ENCODE assay signal across 16 cellular contexts in the genomic region with DNA sequence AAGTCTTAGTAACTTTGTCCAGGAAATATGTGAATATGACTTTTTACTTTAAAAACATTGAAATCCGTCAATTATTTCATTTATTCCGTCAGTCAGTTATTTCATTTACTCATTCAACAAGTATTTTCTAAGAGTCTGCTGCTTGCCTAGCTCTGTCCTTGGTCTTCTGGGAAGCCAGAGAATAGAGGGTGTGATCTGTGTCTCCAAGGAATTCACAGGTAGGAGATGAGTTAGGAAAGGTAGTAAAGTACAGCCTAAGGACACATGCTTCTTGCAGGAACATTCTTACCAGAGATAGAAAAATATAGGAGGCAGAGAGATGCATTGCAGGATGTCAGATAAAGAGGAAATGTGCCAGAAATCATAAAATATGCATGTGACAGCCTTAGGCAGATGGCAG. TPM values are rescaled to one million over a fixed set of nuclear protein-coding genes. Genes with fewer than 3 reads are reported as not detected.
DNase-seq lines count a peak whose midpoint lies in the region; ATAC-seq, FAIRE-seq and TF ChIP-seq lines count a peak whose summit lies in the region.
"Had no signal": no experiment of that assay in that cellular context is flagged by ENCODE, and none has a peak within 500 bp of the region (broad histone marks: within the 10 kb centered on the region; RNA-seq: fewer than 3 reads in every experiment).

No MANE protein-coding gene starts in this region.

- H2AFZ ChIP-seq in IMR-90 (replicated peaks; ENCODE audit: low read length, poor library complexity) (no peak overlapping the region), K562 (ENCODE audit: low read depth, low read length) (no peak overlapping the region), neural cell (ENCODE audit: low read depth, low read length) (no peak overlapping the region)

- H4K5ac ChIP-seq in IMR-90 (ENCODE audit: low read depth, low read length), result no peak overlapping the region

- H3K36me3 ChIP-seq in IMR-90 (ENCODE audit: control insufficient read depth, insufficient read depth, low read length), result no peaks in the 10 kb centered on the region
- H3K36me3 ChIP-seq in K562 (ENCODE audit: control insufficient read depth, insufficient read depth, low read length), result no peaks in the 10 kb centered on the region; the same call in 2 of the 3 replicates
- H3K36me3 ChIP-seq in neural cell (ENCODE audit: insufficient read depth, low read length), result no peaks in the 10 kb centered on the region
- H3K36me3 ChIP-seq: BE2C had no signal

- H3K9me2 ChIP-seq in neural cell (ENCODE audit: insufficient read depth, low read length), result no peaks in the 10 kb centered on the region

- H3K4me3 Mint-ChIP-seq in Calu3 (ENCODE audit: low read depth, unreplicated experiment), result peak overlapping the region; percentile 95
- H3K4me3 Mint-ChIP-seq: CD4-positive, alpha-beta T cell had no signal

- TF ChIP-seq EP300 in K562 (IDR thresholded peaks at IDR 0.05; ENCODE audit: low read length) (no peak), neural cell (conservative IDR thresholded peaks at IDR 0.05; ENCODE audit: poor library complexity, severe bottlenecking) (no peak)

- no peak overlapping the region for H2BK15ac ChIP-seq in IMR-90 (ENCODE audit: low read depth, low read length)

- no peak overlapping the region for H4K91ac ChIP-seq in IMR-90 (ENCODE audit: insufficient read depth, low read depth, low read length)

- peaks cover 28% of the 10 kb centered on the region for H3K79me2 ChIP-seq in K562 (ENCODE audit: control insufficient read depth, insufficient read depth, low read length)
- H3K79me2 ChIP-seq in neural cell (replicated peaks; ENCODE audit: insufficient read depth, low read length), result peaks cover 74% of the 10 kb centered on the region

- H2AK9ac ChIP-seq in IMR-90 (replicated peaks; ENCODE audit: low read depth, low read length, poor library complexity), result no peak overlapping the region

- H3K27me3 Mint-ChIP-seq in Calu3 (ENCODE audit: unreplicated experiment), result no peaks in the 10 kb centered on the region

- TF ChIP-seq POLR2A in IMR-90 (IDR thresholded peaks at IDR 0.05; ENCODE audit: low read depth, low read length), result no peak
- TF ChIP-seq POLR2A in K562 (conservative IDR thresholded peaks at IDR 0.05), result no peak

- no peak for FAIRE-seq in K562 (lab: Jason Lieb, UNC)

- H4K8ac ChIP-seq in IMR-90 (ENCODE audit: low read depth in 2 of 2, low read length in 2 of 2), result no peak overlapping the region

- peaks cover 2% of the 10 kb centered on the region for H3K27me3 ChIP-seq in IMR-90 (ENCODE audit: control insufficient read depth, insufficient read depth, low read length)
- no peaks in the 10 kb centered on the region for H3K27me3 ChIP-seq in K562 (ENCODE audit: control insufficient read depth in 2 of 2, insufficient read depth in 2 of 2, low read length in 2 of 2)
- no peaks in the 10 kb centered on the region for H3K27me3 ChIP-seq in neural cell (ENCODE audit: insufficient read depth, low read depth, low read length)
- H3K27me3 ChIP-seq: BE2C had no signal

- POLR2A ChIA-PET in IMR-90 (lab: Charles Lee; ENCODE audit: unreplicated experiment), result no interaction called here
- POLR2A ChIA-PET in K562 (lab: Yijun Ruan, JAX), result interaction anchor here (5.3 kb wide), 1 partner anchor 10 kb away, joined by 34 read pairs; no protein-coding TSS in a partner anchor

- no peaks in the 10 kb centered on the region for H4K20me1 ChIP-seq in IMR-90 (ENCODE audit: insufficient read depth, low read length)
- no peaks in the 10 kb centered on the region for H4K20me1 ChIP-seq in K562 (replicated peaks; ENCODE audit: control insufficient read depth, insufficient read depth, low read length)
- no peaks in the 10 kb centered on the region for H4K20me1 ChIP-seq in neural cell (ENCODE audit: insufficient read depth)

- H3K18ac ChIP-seq in IMR-90 (ENCODE audit: low read depth, low read length), result no peak overlapping the region

- H3K4me3 ChIP-seq in IMR-90 (ENCODE audit: insufficient read depth, low read depth, low read length) (no peak overlapping the region), K562 (no peak overlapping the region), neural cell (ENCODE audit: low read length) (peak overlapping the region; percentile 82)

- H2BK120ac ChIP-seq in IMR-90 (ENCODE audit: low read depth, low read length), result 0 out of 2 replicates have a peak overlapping the region, but pooled peaks have one; percentile 1

- CTCF ChIA-PET in Calu3 (lab: Charles Lee) (interaction anchor here (0.8 to 1.2 kb wide), 3 partner anchors 12 to 38 kb away, joined by 3 read pairs; no protein-coding TSS in a partner anchor), IMR-90 (lab: Yijun Ruan, JAX) (no interaction called here), K562 (lab: Yijun Ruan, JAX; ENCODE audit: low intra/inter-chr PET ratio) (no interaction called here)

- H3K4ac ChIP-seq in IMR-90 (ENCODE audit: low read depth, low read length), result no peak overlapping the region

- TF ChIP-seq CTCF in Calu3 (IDR thresholded peaks at IDR 0.05; ENCODE audit: unreplicated experiment), result no peak
- no peak for TF ChIP-seq CTCF in IMR-90 (conservative IDR thresholded peaks at IDR 0.05; ENCODE audit: low read depth, low read length)
- TF ChIP-seq CTCF in K562 (IDR thresholded peaks at IDR 0.05 in 2 of 3, conservative IDR thresholded peaks at IDR 0.05 in 1 of 3; ENCODE audit: insufficient read depth in 2 of 3, low read depth in 1 of 3, low read length in 3 of 3), result no peak
- no peak for TF ChIP-seq CTCF in neural cell (IDR thresholded peaks at IDR 0.05; ENCODE audit: poor library complexity, severe bottlenecking)

- H3K79me1 ChIP-seq in IMR-90 (ENCODE audit: low read depth in 1 of 2, low read length in 2 of 2), result no peaks in the 10 kb centered on the region; a peak in 1 of 4 replicates

- WGBS in IMR-90 (ENCODE audit: extremely low coverage in 2 of 2, insufficient read length in 1 of 2), 2 experiments, result no CpG with 5 or more reads among the region's 2 CpGs
- 40% methylated on average over 2 of the region's 2 CpGs for WGBS in K562 (ENCODE audit: insufficient coverage, low coverage, missing lambda C conversion rate)

- H3K23ac ChIP-seq in IMR-90 (ENCODE audit: low read depth, low read length), result no peak overlapping the region

- H3K9me3 Mint-ChIP-seq in Calu3 (ENCODE audit: low read depth, unreplicated experiment), result no peaks in the 10 kb centered on the region
- H3K9me3 Mint-ChIP-seq: CD4-positive, alpha-beta T cell had no signal

- peaks cover 26% of the 10 kb centered on the region for H3K36me3 Mint-ChIP-seq in Calu3 (ENCODE audit: insufficient read depth, unreplicated experiment)

- in situ Hi-C loops in IMR-90 (cut with MboI; ENCODE audit: low sequenced_read_pairs), result no loop called here
- in situ Hi-C loops in K562 (cut with MboI), result no loop called here

- H3K9ac ChIP-seq in IMR-90 (ENCODE audit: low read depth, low read length), result no peak overlapping the region
- no peak overlapping the region; a peak in 1 of 4 replicates for H3K9ac ChIP-seq in K562 (ENCODE audit: insufficient read depth in 1 of 2, low read depth in 2 of 2, low read length in 2 of 2)
- no peak overlapping the region for H3K9ac ChIP-seq in neural cell (ENCODE audit: low read length)

- H3K9me3 ChIP-seq in IMR-90 (ENCODE audit: control insufficient read depth, insufficient read depth, low read length) (no peaks in the 10 kb centered on the region), K562 (replicated peaks; ENCODE audit: control insufficient read depth, insufficient read depth, low read depth, low read length) (no peaks in the 10 kb centered on the region), neural cell (ENCODE audit: low read length) (no peaks in the 10 kb centered on the region)
- H3K9me3 ChIP-seq: BE2C had no signal

- intact Hi-C loops in Calu3 (cut with micrococcal nuclease; ENCODE audit: unreplicated experiment) (loop anchor here (2.0 kb wide), 2 partner anchors 36 to 64 kb away; no protein-coding TSS in a partner anchor), IMR-90 (cut with micrococcal nuclease) (no loop called here), K562 (cut with micrococcal nuclease) (no loop called here), head of caudate nucleus (cut with DNase I) (no loop called here)

- BruUV-seq in Calu3 (replicated peaks; lab: Mats Ljungman, UMichigan) (no TSS peak), IMR-90 (replicated peaks; lab: Mats Ljungman, UMichigan) (no TSS peak), K562 (replicated peaks; lab: Mats Ljungman, UMichigan) (no TSS peak)

- peaks cover 6% of the 10 kb centered on the region; the same call in 1 of the 2 replicates for H3K4me1 ChIP-seq in IMR-90 (ENCODE audit: control insufficient read depth, insufficient read depth, low read length)
- H3K4me1 ChIP-seq in K562 (replicated peaks in 1 of 2; ENCODE audit: control insufficient read depth in 2 of 2, insufficient read depth in 2 of 2, low read length in 2 of 2), result peaks cover 14 to 19% of the 10 kb centered on the region in 2 experiments; a peak in 4 of 5 replicates
- H3K4me1 ChIP-seq: BE2C had no signal

- H3F3A ChIP-seq in neural cell (ENCODE audit: insufficient read depth, low read length, poor library complexity, severe bottlenecking), result no peaks in the 10 kb centered on the region

- H3K9me1 ChIP-seq in IMR-90 (ENCODE audit: insufficient read depth, low read length), result peaks cover 4% of the 10 kb centered on the region
- H3K9me1 ChIP-seq in K562 (ENCODE audit: control insufficient read depth, insufficient read depth, low read length), result no peaks in the 10 kb centered on the region

- no peak overlapping the region for H2BK5ac ChIP-seq in IMR-90 (ENCODE audit: low read depth, low read length, poor library complexity, severe bottlenecking)

- TF ChIP-seq RAD21 in IMR-90 (IDR thresholded peaks at IDR 0.05; ENCODE audit: low read length) (no peak), K562 (CRISPR knock-in tag; conservative IDR thresholded peaks at IDR 0.05 in 1 of 2, IDR thresholded peaks at IDR 0.05 in 1 of 2) (no peak), neural cell (conservative IDR thresholded peaks at IDR 0.05) (no peak)

- dilution Hi-C loops in IMR-90 (cut with HindIII; ENCODE audit: low sequenced_read_pairs, unreplicated experiment), result no loop called here

- H2BK20ac ChIP-seq in IMR-90 (ENCODE audit: low read depth, low read length), result no peak overlapping the region

- H2AK5ac ChIP-seq in IMR-90 (ENCODE audit: low read depth, low read length), result no peak overlapping the region

- no peak overlapping the region for H3K56ac ChIP-seq in IMR-90 (ENCODE audit: extremely low read depth, insufficient read depth, low read length)

- H3K4me2 ChIP-seq in IMR-90 (ENCODE audit: low read depth, low read length) (no peak overlapping the region), K562 (ENCODE audit: insufficient read depth, low read length) (no peak overlapping the region), neural cell (ENCODE audit: low read length) (peak overlapping the region; percentile 57)

- H3K14ac ChIP-seq in IMR-90 (replicated peaks; ENCODE audit: low read depth, low read length), result no peak overlapping the region

- H3K27ac Mint-ChIP-seq in Calu3 (ENCODE audit: unreplicated experiment), result peak overlapping the region; percentile 93
- H3K27ac Mint-ChIP-seq: CD4-positive, alpha-beta T cell had no signal

- ATAC-seq in IMR-90 (ENCODE audit: low read depth), result no peak
- ATAC-seq in K562, result no peak
- ATAC-seq in GM21529 (IDR thresholded peaks at IDR 0.05; ENCODE audit: unreplicated experiment), result no peak
- ATAC-seq: Panc1 had no signal

- H3K27ac ChIP-seq in IMR-90 (ENCODE audit: insufficient read depth, low read length) (no peak overlapping the region), K562 (ENCODE audit: extremely low read depth, low read depth, low read length) (no peak overlapping the region), neural cell (ENCODE audit: low read length) (no peak overlapping the region)

- H3K4me1 Mint-ChIP-seq in Calu3 (ENCODE audit: low read depth, unreplicated experiment), result peaks cover 44% of the 10 kb centered on the region

- DNase-seq in Calu3, result no peak
- DNase-seq in IMR-90, result no peak
- DNase-seq in K562 (ENCODE audit: extremely low read depth in 1 of 4, low spot score in 3 of 4), result no peak
- no peak for DNase-seq in head of caudate nucleus
- DNase-seq in NCI-H1436 treated with DMSO at 0.1 percent for 48 hours (lab: John Stamatoyannopoulos, UW), result no peak
- DNase-seq: BE2C; CD4-positive, alpha-beta T cell; DMS79; Kasumi-1; NCI-H1105 treated with DMSO at 0.1 percent for 48 hours; NCI-H2029 treated with DMSO at 0.1 percent for 48 hours; NCI-H774; SHP77 had no signal

RNA-seq across cellular contexts. Expression of gene SH3BGRL2, which starts 3.4 kb away (rescaled TPM):
- 44.3 and 46.1 TPM in 2 replicates for total RNA-seq in Calu3 (2022)
- total RNA-seq in IMR-90 (2012; rRNA removed), result 5.6 and 9.7 TPM in 2 replicates
- 1.7 and 2.4 TPM in 2 replicates for polyA plus RNA-seq in IMR-90 (2012; rRNA removed)
- polyA plus RNA-seq in IMR-90 (2012; cell fraction: cytosol; rRNA removed), result 0.53 and 0.80 TPM in 2 replicates
- 0.22 and 1.4 TPM in 2 replicates for polyA plus RNA-seq in IMR-90 (2012; cell fraction: nucleus; rRNA removed; ENCODE audit: low replicate concordance)
- 1.8 and 7.8 TPM in 2 replicates for total RNA-seq in K562 (2011; cell fraction: chromatin; rRNA removed; ENCODE audit: low replicate concordance)
- 1.3 and 2.1 TPM in 2 replicates for total RNA-seq in K562 (2011; cell fraction: nucleolus; rRNA removed)
- 5.4 and 8.2 TPM in 2 replicates for total RNA-seq in K562 (2011; cell fraction: nucleoplasm; rRNA removed)
- 7.3 and 8.0 TPM in 2 replicates for total RNA-seq in K562 (2014; rRNA removed)
- total RNA-seq in K562 (2014; rRNA removed; fragmentation: Illumina TruSeq; extraction: Trizol), result 12.1 and 13.6 TPM in 2 replicates
- total RNA-seq in K562 (2015; rRNA removed; fragmentation: Illumina TruSeq; extraction: Trizol), result 9.1 and 10.2 TPM in 2 replicates
- total RNA-seq in K562 (2021), result 9.9 and 10.8 TPM in 2 replicates
- 2.9 and 5.5 TPM in 2 replicates for polyA plus RNA-seq in K562 (2011; rRNA removed)
- polyA plus RNA-seq in K562 (2011; cell fraction: cytosol; rRNA removed), result 1.2 and 1.8 TPM in 2 replicates
- polyA plus RNA-seq in K562 (2011; cell fraction: nucleus; rRNA removed), result 1.8 and 1.9 TPM in 2 replicates
- polyA plus RNA-seq in K562 (2012), result 4.4 and 6.3 TPM in 2 replicates
- polyA plus RNA-seq in K562 (2014; fragmentation: Illumina TruSeq; extraction: Trizol), result 8.3 and 10.5 TPM in 2 replicates
- polyA plus RNA-seq in K562 (2014; fragmentation: Nextera tagmentation; extraction: Ambion mirVana), result 1 to 10 TPM; 4.4 to 5.0 TPM
- 6.5 and 8.6 TPM in 2 replicates for polyA plus RNA-seq in K562 (2014; rRNA removed)
- polyA minus RNA-seq in K562 (2011; rRNA and poly(A)+ RNA removed), result 3.8 and 5.6 TPM in 2 replicates
- polyA minus RNA-seq in K562 (2011; cell fraction: cytosol; rRNA and poly(A)+ RNA removed), result 1.7 and 3.1 TPM in 2 replicates
- 1.8 and 2.7 TPM in 2 replicates for polyA minus RNA-seq in K562 (2011; cell fraction: nucleus; rRNA and poly(A)+ RNA removed)
- 22.7 and 25.3 TPM in 2 replicates for polyA plus RNA-seq in neural cell
- polyA minus RNA-seq in neural cell, result 49.9 and 58.6 TPM in 2 replicates
